Comparison of ENCODE assay signal across 15 cellular contexts in genomic region chr9:69171049-69171448, GRCh38. TPM values are rescaled to one million over a fixed set of nuclear protein-coding genes. Genes with fewer than 3 reads are reported as not detected.
A peak's percentile ranks its signal among the peaks of the same experiment; 100 is the strongest.
DNase-seq lines count a peak whose midpoint lies in the region; ATAC-seq, FAIRE-seq and TF ChIP-seq lines count a peak whose summit lies in the region.
"Had no signal": no experiment of that assay in that cellular context is flagged by ENCODE, and none has a peak within 500 bp of the region (broad histone marks: within the 10 kb centered on the region; RNA-seq: fewer than 3 reads in every experiment).

No MANE protein-coding gene starts in this region.

- H3K27ac ChIP-seq in IMR-90 (ENCODE audit: insufficient read depth, low read length) (no peak overlapping the region), mesenchymal stem cell (ENCODE audit: low read length, poor library complexity, severe bottlenecking) (no peak overlapping the region), HepG2 (ENCODE audit: extremely low read length, insufficient read depth, low read length) (no peak overlapping the region)

- H3K79me1 ChIP-seq in IMR-90 (ENCODE audit: low read depth in 1 of 2, low read length in 2 of 2) = peaks cover 4 to 43% of the 10 kb centered on the region in 2 experiments; a peak in 3 of 4 replicates
- H3K79me1 ChIP-seq in mesenchymal stem cell (replicated peaks; ENCODE audit: low read length, poor library complexity, severe bottlenecking) = peaks cover 20% of the 10 kb centered on the region

- H3K14ac ChIP-seq in IMR-90 (replicated peaks; ENCODE audit: low read depth, low read length) (no peak overlapping the region), mesenchymal stem cell (ENCODE audit: low read length in 2 of 2) (no peak overlapping the region)

- FAIRE-seq in bronchial epithelial cell (lab: Jason Lieb, UNC) (no peak), HepG2 (lab: Jason Lieb, UNC) (no peak)
- FAIRE-seq: GM12892, H54 had no signal

- no peak for TF ChIP-seq EP300 in HepG2 (IDR thresholded peaks at IDR 0.05; ENCODE audit: low read depth in 2 of 2, low read length in 2 of 2)
- TF ChIP-seq EP300 in HepG2 (CRISPR knock-in tag; IDR thresholded peaks at IDR 0.05; ENCODE audit: borderline replicate concordance) = no peak

- peaks cover 70% of the 10 kb centered on the region for H3K79me2 ChIP-seq in HepG2 (ENCODE audit: insufficient read depth, low read length)

- H4K8ac ChIP-seq in IMR-90 (ENCODE audit: low read depth in 2 of 2, low read length in 2 of 2) = no peak overlapping the region
- no peak overlapping the region for H4K8ac ChIP-seq in mesenchymal stem cell (ENCODE audit: low read length)

- H4K20me1 ChIP-seq in IMR-90 (ENCODE audit: insufficient read depth, low read length) (peaks cover 13% of the 10 kb centered on the region; the same call in 1 of the 2 replicates), HepG2 (ENCODE audit: insufficient read depth, low read length) (peaks cover 39% of the 10 kb centered on the region; the same call in 1 of the 2 replicates)

- POLR2A ChIA-PET in IMR-90 (lab: Charles Lee; ENCODE audit: unreplicated experiment) (no interaction called here), HepG2 (lab: Yijun Ruan, JAX) (no interaction called here)

- H3K27me3 ChIP-seq in IMR-90 (ENCODE audit: control insufficient read depth, insufficient read depth, low read length) (no peaks in the 10 kb centered on the region), bronchial epithelial cell (ENCODE audit: control insufficient read depth, insufficient read depth, low read length) (no peaks in the 10 kb centered on the region), mesenchymal stem cell (ENCODE audit: control insufficient read depth in 1 of 2, insufficient read depth in 1 of 2, low read length in 2 of 2) (no peaks in the 10 kb centered on the region), HepG2 (ENCODE audit: control insufficient read depth in 1 of 2, insufficient read depth in 2 of 2, low read length in 2 of 2) (no peaks in the 10 kb centered on the region)

- no peak for TF ChIP-seq CTCF in CD14-positive monocyte (IDR thresholded peaks at IDR 0.05)
- no peak for TF ChIP-seq CTCF in IMR-90 (conservative IDR thresholded peaks at IDR 0.05; ENCODE audit: low read depth, low read length)
- TF ChIP-seq CTCF in bronchial epithelial cell (IDR thresholded peaks at IDR 0.05; ENCODE audit: insufficient read depth, low read length, severe bottlenecking) = no peak
- no peak for TF ChIP-seq CTCF in HepG2 (CRISPR knock-in tag; IDR thresholded peaks at IDR 0.05)

- H2AK5ac ChIP-seq in IMR-90 (ENCODE audit: low read depth, low read length) (no peak overlapping the region), mesenchymal stem cell (ENCODE audit: low read length, severe bottlenecking) (no peak overlapping the region)

- DNase-seq in CD14-positive monocyte (ENCODE audit: low spot score) = peak; percentile 66
- peak; percentile 86 for DNase-seq in IMR-90
- DNase-seq in bronchial epithelial cell (ENCODE audit: low read depth) = peak; percentile 99
- no peak for DNase-seq in mesenchymal stem cell
- no peak for DNase-seq in SKM-1 (lab: John Stamatoyannopoulos, UW; ENCODE audit: unreplicated experiment)
- DNase-seq in HepG2 (ENCODE audit: low spot score) = no peak
- no peak for DNase-seq in activated CD4-positive, alpha-beta T cell treated with anti-CD3 and anti-CD28 coated beads, Interleukin-2, amount 50 U/mL, for 48 hours
- DNase-seq: activated CD4-positive, alpha-beta T cell treated with anti-CD3 and anti-CD28 coated beads for 1 hour; DND-41; endodermal cell; stimulated activated CD4-positive, alpha-beta T cell treated with anti-CD3 and anti-CD28 coated beads, Interleukin-4, amount 100 ng/mL, for 1 hour; stimulated activated naive CD4-positive, alpha-beta T cell had no signal

- no peak overlapping the region for H3K56ac ChIP-seq in IMR-90 (ENCODE audit: extremely low read depth, insufficient read depth, low read length)

- peak overlapping the region; percentile 50; the same call in 1 of the 2 replicates for H2BK20ac ChIP-seq in IMR-90 (ENCODE audit: low read depth, low read length)

- no peak overlapping the region for H4K5ac ChIP-seq in IMR-90 (ENCODE audit: low read depth, low read length)

- H3K4me1 ChIP-seq in IMR-90 (ENCODE audit: control insufficient read depth, insufficient read depth, low read length) (peaks cover 6% of the 10 kb centered on the region), mesenchymal stem cell (ENCODE audit: control insufficient read depth, insufficient read depth, low read depth, low read length) (peaks cover 8% of the 10 kb centered on the region), HepG2 (ENCODE audit: insufficient read depth, low read length) (peaks cover 74% of the 10 kb centered on the region)

- no peak overlapping the region for H2AFZ ChIP-seq in IMR-90 (replicated peaks; ENCODE audit: low read length, poor library complexity)
- no peak overlapping the region for H2AFZ ChIP-seq in mesenchymal stem cell (ENCODE audit: low read depth, low read length)
- H2AFZ ChIP-seq in HepG2 (ENCODE audit: low read length) = no peak overlapping the region

- peaks cover 59% of the 10 kb centered on the region for H3K4me1 Mint-ChIP-seq in CD14-positive monocyte

- peak overlapping the region; percentile 42 to 61 for H3K4me3 Mint-ChIP-seq in CD14-positive monocyte
- H3K4me3 Mint-ChIP-seq: endodermal cell had no signal

- no peak overlapping the region for H2BK15ac ChIP-seq in IMR-90 (ENCODE audit: low read depth, low read length)
- no peak overlapping the region for H2BK15ac ChIP-seq in mesenchymal stem cell (ENCODE audit: low read depth, poor library complexity, severe bottlenecking)

- no peak overlapping the region for H2BK5ac ChIP-seq in IMR-90 (ENCODE audit: low read depth, low read length, poor library complexity, severe bottlenecking)
- no peak overlapping the region for H2BK5ac ChIP-seq in mesenchymal stem cell (ENCODE audit: low read depth, low read length, poor library complexity, severe bottlenecking)

- no peak for ATAC-seq in IMR-90 (ENCODE audit: low read depth)
- no peak for ATAC-seq in HepG2
- no peak for ATAC-seq in GM21515 (IDR thresholded peaks at IDR 0.05; ENCODE audit: unreplicated experiment)

- H4K91ac ChIP-seq in IMR-90 (ENCODE audit: insufficient read depth, low read depth, low read length) (no peak overlapping the region), mesenchymal stem cell (ENCODE audit: low read length) (peak overlapping the region; percentile 25)

- H3K23ac ChIP-seq in IMR-90 (ENCODE audit: low read depth, low read length) (no peak overlapping the region), mesenchymal stem cell (ENCODE audit: low read length in 2 of 2) (no peak overlapping the region)

- in situ Hi-C loops in IMR-90 (cut with MboI; ENCODE audit: low sequenced_read_pairs) = no loop called here
- in situ Hi-C loops in HepG2 (cut with HindIII; ENCODE audit: extremely low pct_ligation_motif_present, low pct_unique_long_range_greater_than_20kb) = no loop called here

- H3K9me1 ChIP-seq in IMR-90 (ENCODE audit: insufficient read depth, low read length) = peaks cover 6% of the 10 kb centered on the region; the same call in 1 of the 2 replicates

- H3K36me3 ChIP-seq in IMR-90 (ENCODE audit: control insufficient read depth, insufficient read depth, low read length) (no peaks in the 10 kb centered on the region), bronchial epithelial cell (ENCODE audit: control insufficient read depth, insufficient read depth, low read length) (no peaks in the 10 kb centered on the region), mesenchymal stem cell (ENCODE audit: control insufficient read depth in 1 of 2, insufficient read depth in 2 of 2, low read depth in 1 of 2, low read length in 2 of 2) (peaks cover 0 to 3% of the 10 kb centered on the region in 2 experiments), HepG2 (replicated peaks in 1 of 2; ENCODE audit: control insufficient read depth in 1 of 2, insufficient read depth in 2 of 2, low read length in 2 of 2) (peaks cover 1 to 22% of the 10 kb centered on the region in 2 experiments; a peak in 2 of 5 replicates)

- dilution Hi-C loops in IMR-90 (cut with HindIII; ENCODE audit: low sequenced_read_pairs, unreplicated experiment) = no loop called here

- no peak overlapping the region for H3K9ac ChIP-seq in IMR-90 (ENCODE audit: low read depth, low read length)
- H3K9ac ChIP-seq in mesenchymal stem cell (ENCODE audit: low read length) = no peak overlapping the region
- H3K9ac ChIP-seq in HepG2 (ENCODE audit: insufficient read depth, low read depth, low read length) = no peak overlapping the region

- WGBS in IMR-90 (ENCODE audit: extremely low coverage in 2 of 2, insufficient read length in 1 of 2), 2 experiments = 73% methylated on average over 6 of the region's 7 CpGs; no CpG with 5 or more reads in 1 of the 2 experiments
- WGBS in mesenchymal stem cell = 94% methylated on average over 7 of the region's 7 CpGs
- 96% methylated on average over 7 of the region's 7 CpGs for WGBS in HepG2 (ENCODE audit: low lambda C conversion rate)

- H3K9me3 ChIP-seq in IMR-90 (ENCODE audit: control insufficient read depth, insufficient read depth, low read length) (no peaks in the 10 kb centered on the region), mesenchymal stem cell (ENCODE audit: control insufficient read depth, low read length) (no peaks in the 10 kb centered on the region), HepG2 (ENCODE audit: low read length) (no peaks in the 10 kb centered on the region)

- no peak overlapping the region for H3K4me2 ChIP-seq in IMR-90 (ENCODE audit: low read depth, low read length)
- no peak overlapping the region for H3K4me2 ChIP-seq in mesenchymal stem cell (ENCODE audit: low read length, poor library complexity, severe bottlenecking)
- H3K4me2 ChIP-seq in HepG2 (ENCODE audit: low read depth, low read length) = no peak overlapping the region

- H2BK120ac ChIP-seq in IMR-90 (ENCODE audit: low read depth, low read length) (no peak overlapping the region), mesenchymal stem cell (ENCODE audit: low read depth, low read length) (no peak overlapping the region)

- H3K4me3 ChIP-seq in IMR-90 (ENCODE audit: insufficient read depth, low read depth, low read length) (no peak overlapping the region), bronchial epithelial cell (ENCODE audit: low read depth, low read length) (no peak overlapping the region), mesenchymal stem cell (ENCODE audit: insufficient read depth in 1 of 2, low read depth in 1 of 2, low read length in 2 of 2) (no peak overlapping the region), HepG2 (replicated peaks in 1 of 3; ENCODE audit: insufficient read depth in 1 of 3, low read depth in 2 of 3, low read length in 3 of 3) (no peak overlapping the region)

- intact Hi-C loops in CD14-positive monocyte (cut with micrococcal nuclease) = no loop called here
- intact Hi-C loops in IMR-90 (cut with micrococcal nuclease) = no loop called here
- intact Hi-C loops in HepG2 (cut with micrococcal nuclease; ENCODE audit: unreplicated experiment) = loop anchor here (5.0 kb wide), 1 partner anchor 49 kb away; no protein-coding TSS in a partner anchor

- H3K18ac ChIP-seq in IMR-90 (ENCODE audit: low read depth, low read length) (no peak overlapping the region), mesenchymal stem cell (ENCODE audit: low read depth in 1 of 2, low read length in 2 of 2) (no peak overlapping the region)

- CTCF ChIA-PET in IMR-90 (lab: Yijun Ruan, JAX) (no interaction called here), HepG2 (lab: Yijun Ruan, JAX; ENCODE audit: low intra/inter-chr PET ratio, low total read pairs) (no interaction called here)

- BruUV-seq in IMR-90 (replicated peaks; lab: Mats Ljungman, UMichigan) = no TSS peak
- no TSS peak for BruUV-seq in HepG2 (replicated peaks; lab: Mats Ljungman, UMichigan)

- H3K9me3 Mint-ChIP-seq in CD14-positive monocyte = peaks cover 0 to 2% (median 0%) of the 10 kb centered on the region in 7 donors
- H3K9me3 Mint-ChIP-seq: endodermal cell had no signal

- H2AK9ac ChIP-seq in IMR-90 (replicated peaks; ENCODE audit: low read depth, low read length, poor library complexity) = no peak overlapping the region

- TF ChIP-seq POLR2A in IMR-90 (IDR thresholded peaks at IDR 0.05; ENCODE audit: low read depth, low read length) (no peak), HepG2 (IDR thresholded peaks at IDR 0.05; ENCODE audit: insufficient read depth in 1 of 2, low read depth in 2 of 2, low read length in 2 of 2) (no peak)

- H3K27ac Mint-ChIP-seq in CD14-positive monocyte = peak overlapping the region in 6 of 7 donors; percentile 10 to 83 (median 57)
- H3K27ac Mint-ChIP-seq: endodermal cell had no signal

- H3K36me3 Mint-ChIP-seq in CD14-positive monocyte = peaks cover 0 to 3% of the 10 kb centered on the region in 2 donors

- H2BK12ac ChIP-seq in mesenchymal stem cell (ENCODE audit: low read length in 2 of 2) = no peak overlapping the region

- peaks cover 2 to 15% (median 13%) of the 10 kb centered on the region in 3 donors for H3K27me3 Mint-ChIP-seq in CD14-positive monocyte (ENCODE audit: low read depth in 3 of 3)

- H3K4ac ChIP-seq in IMR-90 (ENCODE audit: low read depth, low read length) = 0 out of 2 replicates have a peak overlapping the region, but pooled peaks have one; percentile 17
- no peak overlapping the region for H3K4ac ChIP-seq in mesenchymal stem cell (ENCODE audit: low read depth in 1 of 2, low read length in 2 of 2)

- no peak for TF ChIP-seq RAD21 in IMR-90 (IDR thresholded peaks at IDR 0.05; ENCODE audit: low read length)
- TF ChIP-seq RAD21 in HepG2 (CRISPR knock-in tag; IDR thresholded peaks at IDR 0.05) = no peak

RNA-seq across cellular contexts. Expression of gene TJP2, which starts 3.0 kb away (rescaled TPM):
- polyA plus RNA-seq in CD14-positive monocyte = 10 to 100 TPM in 1 of 2 donors, 1 to 10 TPM in 1; 8.0 to 17.8 TPM
- 49.3 and 53.6 TPM in 2 replicates for total RNA-seq in IMR-90 (2012; rRNA removed)
- polyA plus RNA-seq in IMR-90 (2012; rRNA removed) = 38.3 and 40.2 TPM in 2 replicates
- 19.5 and 21.8 TPM in 2 replicates for polyA plus RNA-seq in IMR-90 (2012; cell fraction: cytosol; rRNA removed)
- 40.5 and 57.5 TPM in 2 replicates for polyA plus RNA-seq in IMR-90 (2012; cell fraction: nucleus; rRNA removed; ENCODE audit: low replicate concordance)
- 80.3 and 85.6 TPM in 2 replicates for total RNA-seq in bronchial epithelial cell
- 14.6 TPM for polyA plus RNA-seq in mesenchymal stem cell (2013, experiment 1 of 2)
- polyA plus RNA-seq in mesenchymal stem cell (2013, experiment 2 of 2) = 13.8 TPM
- 110 and 135 TPM in 2 replicates for total RNA-seq in HepG2 (2016; rRNA removed; fragmentation: Illumina TruSeq; extraction: Trizol)
- total RNA-seq in HepG2 (2016; cell fraction: cytosol; rRNA removed; fragmentation: Illumina TruSeq; extraction: Trizol; ENCODE audit: low read depth) = 19.7 and 22.7 TPM in 2 replicates
- total RNA-seq in HepG2 (2016; cell fraction: insoluble cytoplasmic fraction; rRNA removed; fragmentation: Illumina TruSeq; extraction: Trizol) = 109 and 122 TPM in 2 replicates
- 29.6 and 31.5 TPM in 2 replicates for total RNA-seq in HepG2 (2016; cell fraction: membrane; rRNA removed; fragmentation: Illumina TruSeq; extraction: Trizol)
- total RNA-seq in HepG2 (2016; cell fraction: nucleus; rRNA removed; fragmentation: Illumina TruSeq; extraction: Trizol) = 104 and 120 TPM in 2 replicates
- 109 and 112 TPM in 2 replicates for polyA plus RNA-seq in HepG2 (2011; rRNA removed)
- polyA plus RNA-seq in HepG2 (2011; cell fraction: cytosol; rRNA removed) = 71.5 and 85.0 TPM in 2 replicates
- polyA plus RNA-seq in HepG2 (2011; cell fraction: nucleus; rRNA removed) = 238 and 261 TPM in 2 replicates
- polyA plus RNA-seq in HepG2 (2012) = 110 and 201 TPM in 2 replicates
- 3.9 and 4.9 TPM in 2 replicates for polyA plus RNA-seq in HepG2 (2016; cell fraction: cytosol; fragmentation: Illumina TruSeq; extraction: Trizol; ENCODE audit: low read depth)
- 110 and 122 TPM in 2 replicates for polyA plus RNA-seq in HepG2 (2016; cell fraction: insoluble cytoplasmic fraction; fragmentation: Illumina TruSeq; extraction: Trizol; ENCODE audit: low read depth)
- polyA plus RNA-seq in HepG2 (2016; cell fraction: membrane; fragmentation: Illumina TruSeq; extraction: Trizol; ENCODE audit: low read depth) = 11.6 and 12.9 TPM in 2 replicates
- polyA plus RNA-seq in HepG2 (2016; cell fraction: nucleus; fragmentation: Illumina TruSeq; extraction: Trizol; ENCODE audit: insufficient read depth, low read depth) = 155 and 164 TPM in 2 replicates
- polyA minus RNA-seq in HepG2 (2011; rRNA and poly(A)+ RNA removed; ENCODE audit: low replicate concordance) = 13.0 and 80.7 TPM in 2 replicates
- polyA minus RNA-seq in HepG2 (2011; cell fraction: cytosol; rRNA and poly(A)+ RNA removed) = 99.2 and 104 TPM in 2 replicates
- 157 and 183 TPM in 2 replicates for polyA minus RNA-seq in HepG2 (2011; cell fraction: nucleus; rRNA and poly(A)+ RNA removed)

Comparison
In these comparisons a context has a peak if more than half of its experiments do, and no peak if none do; other contexts are left out.
1. DNase-seq: peak in CD14-positive monocyte (single experiment), IMR-90 (single experiment) and bronchial epithelial cell (single experiment); none in mesenchymal stem cell (single experiment), SKM-1 (single experiment), HepG2 (single experiment) and activated CD4-positive, alpha-beta T cell treated with anti-CD3 and anti-CD28 coated beads, Interleukin-2, amount 50 U/mL, for 48 hours (0 of 2).